Comparison of ENCODE assay signal across 1 cellular context in the genomic region with DNA sequence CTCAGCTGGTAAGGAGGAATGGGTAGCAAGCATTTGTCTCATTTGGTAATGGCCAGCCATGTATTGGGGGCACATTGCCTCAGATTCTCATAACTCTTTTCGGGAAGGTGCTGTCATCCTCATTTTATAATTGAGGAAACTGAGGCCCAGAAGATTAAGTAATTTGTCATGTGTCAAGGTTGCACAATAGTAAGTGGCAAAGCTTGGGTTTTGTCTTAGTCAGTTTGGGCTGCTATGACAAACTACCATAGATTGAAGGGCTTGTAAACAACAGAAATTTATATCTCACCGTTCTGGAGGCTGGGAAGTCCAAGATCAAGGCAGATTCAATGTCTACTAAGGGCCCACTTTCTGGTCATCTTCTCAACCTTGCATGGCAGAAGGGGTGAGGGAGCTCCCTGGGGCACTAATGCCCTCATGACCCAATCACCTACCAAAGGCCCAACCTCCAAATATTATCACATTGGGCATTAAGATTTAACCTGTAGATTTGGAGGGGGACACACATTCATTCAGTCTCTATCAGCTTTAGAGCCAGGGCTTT.
TF ChIP-seq lines count a peak whose summit lies in the region.

No MANE protein-coding gene starts in this region.

TF ChIP-seq in IMR-90, 13 proteins besides CTCF, POLR2A, EP300 and RAD21:
- TF ChIP-seq, protein P1, sequence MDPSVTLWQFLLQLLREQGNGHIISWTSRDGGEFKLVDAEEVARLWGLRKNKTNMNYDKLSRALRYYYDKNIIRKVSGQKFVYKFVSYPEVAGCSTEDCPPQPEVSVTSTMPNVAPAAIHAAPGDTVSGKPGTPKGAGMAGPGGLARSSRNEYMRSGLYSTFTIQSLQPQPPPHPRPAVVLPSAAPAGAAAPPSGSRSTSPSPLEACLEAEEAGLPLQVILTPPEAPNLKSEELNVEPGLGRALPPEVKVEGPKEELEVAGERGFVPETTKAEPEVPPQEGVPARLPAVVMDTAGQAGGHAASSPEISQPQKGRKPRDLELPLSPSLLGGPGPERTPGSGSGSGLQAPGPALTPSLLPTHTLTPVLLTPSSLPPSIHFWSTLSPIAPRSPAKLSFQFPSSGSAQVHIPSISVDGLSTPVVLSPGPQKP (IDR thresholded peaks at IDR 0.05; ENCODE audit: borderline replicate concordance, low read depth, low read length) = no peak
- TF ChIP-seq BHLHE40 (IDR thresholded peaks at IDR 0.05; ENCODE audit: low read depth, low read length) (no peak), FOS (IDR thresholded peaks at IDR 0.05; ENCODE audit: low read depth, low read length) (no peak), MAZ (IDR thresholded peaks at IDR 0.05; ENCODE audit: borderline replicate concordance, low read depth, low read length) (no peak), NFE2L2 (IDR thresholded peaks at IDR 0.05; ENCODE audit: low read depth, low read length) (no peak), CEBPB (IDR thresholded peaks at IDR 0.05; ENCODE audit: low read depth, low read length) (peak; percentile 73), CHD1 (IDR thresholded peaks at IDR 0.05; ENCODE audit: low read depth, low read length) (no peak), RFX5 (IDR thresholded peaks at IDR 0.05; ENCODE audit: low read depth, low read length) (no peak)
- TF ChIP-seq, protein P2, sequence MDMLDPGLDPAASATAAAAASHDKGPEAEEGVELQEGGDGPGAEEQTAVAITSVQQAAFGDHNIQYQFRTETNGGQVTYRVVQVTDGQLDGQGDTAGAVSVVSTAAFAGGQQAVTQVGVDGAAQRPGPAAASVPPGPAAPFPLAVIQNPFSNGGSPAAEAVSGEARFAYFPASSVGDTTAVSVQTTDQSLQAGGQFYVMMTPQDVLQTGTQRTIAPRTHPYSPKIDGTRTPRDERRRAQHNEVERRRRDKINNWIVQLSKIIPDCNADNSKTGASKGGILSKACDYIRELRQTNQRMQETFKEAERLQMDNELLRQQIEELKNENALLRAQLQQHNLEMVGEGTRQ (IDR thresholded peaks at IDR 0.05; ENCODE audit: low read depth, low read length) = no peak
